In the genomic region with DNA sequence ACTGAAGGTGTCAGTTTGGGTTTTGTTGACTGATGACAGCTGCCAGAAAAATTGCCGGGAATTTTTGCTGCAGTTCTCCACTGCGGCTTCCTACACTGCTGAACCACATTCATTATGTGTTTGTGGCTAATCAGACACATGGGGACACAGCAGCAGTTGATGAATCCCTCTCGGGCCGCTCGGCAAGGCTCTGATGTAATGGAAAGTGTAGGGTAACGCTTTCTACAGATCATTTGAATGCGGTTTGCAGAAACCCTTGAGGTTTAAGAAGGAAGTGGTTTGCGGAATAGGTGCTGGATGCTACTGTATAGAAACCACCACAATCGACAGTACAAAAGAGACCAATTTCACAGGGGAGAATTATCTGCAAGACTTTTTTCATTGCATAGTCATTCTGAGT, we compare ENCODE assay signal across 8 cellular contexts.
DNase-seq lines count a peak whose midpoint lies in the region; ATAC-seq, FAIRE-seq and TF ChIP-seq lines count a peak whose summit lies in the region.

No MANE protein-coding gene starts in this region.

- CTCF ChIA-PET in AG04449 (lab: Yijun Ruan, JAX), result interaction anchor here (1.0 kb wide), 1 partner anchor 11 kb away, joined by 4 read pairs; no protein-coding TSS in a partner anchor

- H3K4me3 ChIP-seq in AG04449 (ENCODE audit: low read depth, low read length) (peak overlapping the region; percentile 23; the same call in 1 of the 2 replicates), WERI-Rb-1 (ENCODE audit: low read depth, low read length) (no peak overlapping the region)

- H3K9me3 Mint-ChIP-seq in T-helper 1 cell treated with Interleukin-12 subunit alpha and Interleukin-12 subunit beta and Interleukin-4 antibody, amounts not matched to agents 30 μg/mL and 1 μg/mL, for 36 hours, result peaks cover 16% of the 10 kb centered on the region

- H3K4me1 Mint-ChIP-seq in T-helper 1 cell treated with Interleukin-12 subunit alpha and Interleukin-12 subunit beta and Interleukin-4 antibody, amounts not matched to agents 30 μg/mL and 1 μg/mL, for 36 hours (ENCODE audit: low read depth), result peaks cover 9% of the 10 kb centered on the region

- POLR2A ChIA-PET in AG04449 (lab: Yijun Ruan, JAX), result interaction anchor here (0.6 to 0.9 kb wide), 2 partner anchors 12 to 697 kb away, joined by 3 read pairs; no protein-coding TSS in a partner anchor

- peaks cover 5% of the 10 kb centered on the region for H3K36me3 Mint-ChIP-seq in T-helper 1 cell treated with Interleukin-12 subunit alpha and Interleukin-12 subunit beta and Interleukin-4 antibody, amounts not matched to agents 30 μg/mL and 1 μg/mL, for 36 hours (ENCODE audit: low read depth)

- H3K4me3 Mint-ChIP-seq in T-helper 1 cell treated with Interleukin-12 subunit alpha and Interleukin-12 subunit beta and Interleukin-4 antibody, amounts not matched to agents 30 μg/mL and 1 μg/mL, for 36 hours, result peak overlapping the region; percentile 46

- H3K9me3 ChIP-seq in WERI-Rb-1 (ENCODE audit: severe bottlenecking), result no peaks in the 10 kb centered on the region

- peak; percentile 94 for FAIRE-seq in GM19239 (lab: Jason Lieb, UNC)

- H3K27ac ChIP-seq in WERI-Rb-1, result no peak overlapping the region

- H3K27me3 ChIP-seq in WERI-Rb-1 (ENCODE audit: insufficient read depth, low read depth, severe bottlenecking), result no peaks in the 10 kb centered on the region

- DNase-seq in AG04449 (ENCODE audit: low read depth, low spot score), result peak; percentile 77
- peak; percentile 42 for DNase-seq in GM19239 (ENCODE audit: insufficient read length, low spot score)
- peak; percentile 78 for DNase-seq in astrocyte of the hippocampus (ENCODE audit: low read depth, low spot score)
- DNase-seq in stimulated activated CD4-positive, alpha-beta T cell treated with anti-CD3 and anti-CD28 coated beads, TNF-alpha, amount 100 ng/mL, for 24 hours (ENCODE audit: low read depth in 3 of 3), result peak; percentile 26 to 52 (median 29)
- DNase-seq in NCI-H1092 treated with DMSO at 0.1 percent for 48 hours (lab: John Stamatoyannopoulos, UW), result no peak
- DNase-seq in WERI-Rb-1, result no peak

- TF ChIP-seq CTCF in AG04449 (IDR thresholded peaks at IDR 0.05; ENCODE audit: insufficient read depth, low read length, missing control alignments) (no peak), WERI-Rb-1 (IDR thresholded peaks at IDR 0.05; ENCODE audit: low read depth, low read length) (no peak)

- peak; percentile 98 for ATAC-seq in HG03280 (IDR thresholded peaks at IDR 0.05; ENCODE audit: unreplicated experiment)

- peak overlapping the region; percentile 94 for H3K27ac Mint-ChIP-seq in T-helper 1 cell treated with Interleukin-12 subunit alpha and Interleukin-12 subunit beta and Interleukin-4 antibody, amounts not matched to agents 30 μg/mL and 1 μg/mL, for 36 hours

- peaks cover 82% of the 10 kb centered on the region for H3K27me3 Mint-ChIP-seq in T-helper 1 cell treated with Interleukin-12 subunit alpha and Interleukin-12 subunit beta and Interleukin-4 antibody, amounts not matched to agents 30 μg/mL and 1 μg/mL, for 36 hours (ENCODE audit: low read depth)

- no peaks in the 10 kb centered on the region for H3K36me3 ChIP-seq in WERI-Rb-1

Comparison
In these comparisons a context has a peak if more than half of its experiments do, and no peak if none do; other contexts are left out.
1. DNase-seq: peak in AG04449 (single experiment), GM19239 (single experiment), astrocyte of the hippocampus (single experiment) and stimulated activated CD4-positive, alpha-beta T cell treated with anti-CD3 and anti-CD28 coated beads, TNF-alpha, amount 100 ng/mL, for 24 hours (3 of 3); none in NCI-H1092 treated with DMSO at 0.1 percent for 48 hours (single experiment) and WERI-Rb-1 (single experiment).